Comparison of ENCODE assay signal across 2 cellular contexts in genomic region chr2:111905990-111906735, GRCh38.
A peak's percentile ranks its signal among the peaks of the same experiment; 100 is the strongest.
TF ChIP-seq lines count a peak whose summit lies in the region.

No MANE protein-coding gene starts in this region.

TF ChIP-seq in WTC11, 78 proteins besides CTCF, POLR2A, EP300 and RAD21 (continued from another document and continues in another):
- TF ChIP-seq HMGXB4 (CRISPR knock-in tag; IDR thresholded peaks at IDR 0.05) (no peak), ZNF532 (CRISPR knock-in tag; IDR thresholded peaks at IDR 0.05; ENCODE audit: borderline replicate concordance) (no peak), IRF1 (CRISPR knock-in tag; IDR thresholded peaks at IDR 0.05) (no peak), ZNF396 (CRISPR knock-in tag; IDR thresholded peaks at IDR 0.05; ENCODE audit: borderline replicate concordance) (no peak), TEAD4 (CRISPR knock-in tag; IDR thresholded peaks at IDR 0.05) (no peak), ZNF423 (CRISPR knock-in tag; IDR thresholded peaks at IDR 0.05) (no peak), EMX1 (CRISPR knock-in tag; IDR thresholded peaks at IDR 0.05) (no peak), RELA (CRISPR knock-in tag; IDR thresholded peaks at IDR 0.05; ENCODE audit: borderline replicate concordance) (no peak), ZNF416 (CRISPR knock-in tag; IDR thresholded peaks at IDR 0.05) (no peak), ESRRA (CRISPR knock-in tag; IDR thresholded peaks at IDR 0.05; ENCODE audit: borderline replicate concordance) (no peak), FOXJ3 (CRISPR knock-in tag; IDR thresholded peaks at IDR 0.05; ENCODE audit: borderline replicate concordance) (no peak), ZNF121 (CRISPR knock-in tag; IDR thresholded peaks at IDR 0.05) (no peak)
- TF ChIP-seq, protein P1, sequence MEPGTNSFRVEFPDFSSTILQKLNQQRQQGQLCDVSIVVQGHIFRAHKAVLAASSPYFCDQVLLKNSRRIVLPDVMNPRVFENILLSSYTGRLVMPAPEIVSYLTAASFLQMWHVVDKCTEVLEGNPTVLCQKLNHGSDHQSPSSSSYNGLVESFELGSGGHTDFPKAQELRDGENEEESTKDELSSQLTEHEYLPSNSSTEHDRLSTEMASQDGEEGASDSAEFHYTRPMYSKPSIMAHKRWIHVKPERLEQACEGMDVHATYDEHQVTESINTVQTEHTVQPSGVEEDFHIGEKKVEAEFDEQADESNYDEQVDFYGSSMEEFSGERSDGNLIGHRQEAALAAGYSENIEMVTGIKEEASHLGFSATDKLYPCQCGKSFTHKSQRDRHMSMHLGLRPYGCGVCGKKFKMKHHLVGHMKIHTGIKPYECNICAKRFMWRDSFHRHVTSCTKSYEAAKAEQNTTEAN (CRISPR knock-in tag; IDR thresholded peaks at IDR 0.05), result no peak

TF ChIP-seq in HepG2, 621 proteins besides CTCF, POLR2A, EP300 and RAD21 (continued from another document):
- TF ChIP-seq GMEB1 (CRISPR knock-in tag; IDR thresholded peaks at IDR 0.05; ENCODE audit: borderline replicate concordance), result 0 out of 2 replicates have a peak, but pooled peaks have one; percentile 22
- 0 out of 2 replicates have a peak, but pooled peaks have one; percentile 22 for TF ChIP-seq RBFOX2 (IDR thresholded peaks at IDR 0.05; ENCODE audit: low read depth, low read length)
